ENCODE assay signal across 13 cellular contexts in genomic region chr1:216702170-216702569, GRCh38. TPM values are rescaled to one million over a fixed set of nuclear protein-coding genes. Genes with fewer than 3 reads are reported as not detected.
A peak's percentile ranks its signal among the peaks of the same experiment; 100 is the strongest.
DNase-seq lines count a peak whose midpoint lies in the region; ATAC-seq and TF ChIP-seq lines count a peak whose summit lies in the region.
"Had no signal": no experiment of that assay in that cellular context is flagged by ENCODE, and none has a peak within 500 bp of the region (broad histone marks: within the 10 kb centered on the region; RNA-seq: fewer than 3 reads in every experiment).

No MANE protein-coding gene starts in this region.

- H4K20me1 ChIP-seq in Karpas-422 (ENCODE audit: insufficient read depth, low read depth, low read length) = no peaks in the 10 kb centered on the region

- BruUV-seq in MCF 10A (replicated peaks; lab: Mats Ljungman, UMichigan) = no TSS peak

- H3K9me2 ChIP-seq in Karpas-422 (replicated peaks; ENCODE audit: insufficient read depth, low read length) = no peaks in the 10 kb centered on the region

- H3K79me2 ChIP-seq in Karpas-422 (ENCODE audit: low read length) = no peaks in the 10 kb centered on the region

- no peaks in the 10 kb centered on the region for H3K9me3 Mint-ChIP-seq in MCF 10A (ENCODE audit: unreplicated experiment)
- H3K9me3 Mint-ChIP-seq in WTC11 = no peaks in the 10 kb centered on the region
- H3K9me3 Mint-ChIP-seq: HFFc6 had no signal

- H3K9ac ChIP-seq in Karpas-422 (ENCODE audit: low read length) = no peak overlapping the region

- ATAC-seq in GM19324 (IDR thresholded peaks at IDR 0.05; ENCODE audit: low FRiP score, unreplicated experiment) (peak; percentile 69), HG02852 (IDR thresholded peaks at IDR 0.05; ENCODE audit: unreplicated experiment) (peak; percentile 81), WTC11 (no peak)
- ATAC-seq: gastrocnemius medialis; natural killer cell treated with Interleukin-12 subunit alpha and Interleukin-12 subunit beta and Interleukin-15 and Interleukin-18, amount 100 ng/mL, for 72 hours had no signal

- no peak overlapping the region for H3K4me2 ChIP-seq in Karpas-422 (ENCODE audit: low read depth, low read length, poor library complexity, severe bottlenecking)

- no peaks in the 10 kb centered on the region for H3K36me3 Mint-ChIP-seq in MCF 10A (ENCODE audit: insufficient read depth, unreplicated experiment)
- no peaks in the 10 kb centered on the region for H3K36me3 Mint-ChIP-seq in WTC11
- H3K36me3 Mint-ChIP-seq: natural killer cell treated with Interleukin-12 subunit alpha and Interleukin-12 subunit beta and Interleukin-15 and Interleukin-18, amount 100 ng/mL, for 72 hours had no signal

- peak; percentile 46 for DNase-seq in GM06990 (ENCODE audit: extremely low read depth, insufficient read length)
- peak; percentile 66 for DNase-seq in Karpas-422
- no peak for DNase-seq in RWPE1 (ENCODE audit: low spot score)
- no peak for DNase-seq in MCF 10A (ENCODE audit: unreplicated experiment)
- no peak for DNase-seq in WTC11 (ENCODE audit: low spot score)
- DNase-seq in NCI-H82 treated with DMSO at 0.1 percent for 48 hours (lab: John Stamatoyannopoulos, UW; ENCODE audit: unreplicated experiment) = no peak
- DNase-seq: adrenal gland, gastrocnemius medialis, HFFc6, Peyer's patch had no signal

- POLR2A ChIA-PET in RWPE1 (lab: Yijun Ruan, JAX; ENCODE audit: low non-redundant PET) = no interaction called here
- POLR2A ChIA-PET in MCF 10A (lab: Yijun Ruan, JAX) = no interaction called here
- POLR2A ChIA-PET in WTC11 (lab: Charles Lee) = no interaction called here

- no peak overlapping the region for H2AFZ ChIP-seq in Karpas-422 (ENCODE audit: low read length)

- H3K4me3 Mint-ChIP-seq in MCF 10A (ENCODE audit: unreplicated experiment) (no peak overlapping the region), WTC11 (no peak overlapping the region)
- H3K4me3 Mint-ChIP-seq: HFFc6; natural killer cell treated with Interleukin-12 subunit alpha and Interleukin-12 subunit beta and Interleukin-15 and Interleukin-18, amount 100 ng/mL, for 72 hours had no signal

- no peak for TF ChIP-seq CTCF in GM06990 (IDR thresholded peaks at IDR 0.05; ENCODE audit: insufficient read depth, low read length, poor library complexity, severe bottlenecking)
- no peak for TF ChIP-seq CTCF in RWPE1 (conservative IDR thresholded peaks at IDR 0.05; ENCODE audit: low read depth)
- TF ChIP-seq CTCF in MCF 10A (IDR thresholded peaks at IDR 0.05; ENCODE audit: unreplicated experiment) = no peak
- no peak for TF ChIP-seq CTCF in WTC11 (IDR thresholded peaks at IDR 0.05)

- no peaks in the 10 kb centered on the region for H3K27me3 ChIP-seq in GM06990 (replicated peaks; ENCODE audit: control insufficient read depth, insufficient read depth, low read length)
- no peaks in the 10 kb centered on the region for H3K27me3 ChIP-seq in Karpas-422 (ENCODE audit: low read length)
- H3K27me3 ChIP-seq: adrenal gland, gastrocnemius medialis, Peyer's patch had no signal

- CTCF ChIA-PET in RWPE1 (lab: Yijun Ruan, JAX) (no interaction called here), MCF 10A (lab: Yijun Ruan, JAX) (interaction anchor here (0.6 to 0.8 kb wide), 2 partner anchors 42 to 137 kb away, joined by 3 to 4 read pairs; no protein-coding TSS in a partner anchor), WTC11 (lab: Charles Lee) (no interaction called here)

- peaks cover 10% of the 10 kb centered on the region for H3K4me1 ChIP-seq in Karpas-422 (ENCODE audit: low read length)
- H3K4me1 ChIP-seq: adrenal gland, gastrocnemius medialis, Peyer's patch had no signal

- H3K9me3 ChIP-seq in Karpas-422 (ENCODE audit: low read length) = no peaks in the 10 kb centered on the region
- H3K9me3 ChIP-seq: adrenal gland, gastrocnemius medialis, Peyer's patch had no signal

- H3K27me3 Mint-ChIP-seq in MCF 10A (ENCODE audit: insufficient read depth, unreplicated experiment) (peaks cover 94% of the 10 kb centered on the region), WTC11 (ENCODE audit: low read depth) (no peaks in the 10 kb centered on the region)
- H3K27me3 Mint-ChIP-seq: natural killer cell treated with Interleukin-12 subunit alpha and Interleukin-12 subunit beta and Interleukin-15 and Interleukin-18, amount 100 ng/mL, for 72 hours had no signal

- H3K27ac Mint-ChIP-seq in MCF 10A (ENCODE audit: low read depth, unreplicated experiment) (no peak overlapping the region), WTC11 (no peak overlapping the region)
- H3K27ac Mint-ChIP-seq: HFFc6; natural killer cell treated with Interleukin-12 subunit alpha and Interleukin-12 subunit beta and Interleukin-15 and Interleukin-18, amount 100 ng/mL, for 72 hours had no signal

- H3K4me1 Mint-ChIP-seq in MCF 10A (ENCODE audit: insufficient read depth, unreplicated experiment) = no peaks in the 10 kb centered on the region
- peaks cover 24% of the 10 kb centered on the region for H3K4me1 Mint-ChIP-seq in WTC11

- intact Hi-C loops in MCF 10A (cut with micrococcal nuclease) = no loop called here

- H3K27ac ChIP-seq in Karpas-422 (ENCODE audit: low read length) = no peak overlapping the region
- no peak overlapping the region for H3K27ac ChIP-seq in RWPE1
- H3K27ac ChIP-seq: adrenal gland, gastrocnemius medialis, Peyer's patch had no signal

- H3K4me3 ChIP-seq in GM06990 (replicated peaks; ENCODE audit: low read depth, low read length) (no peak overlapping the region), Karpas-422 (ENCODE audit: low read length) (no peak overlapping the region)
- H3K4me3 ChIP-seq: adrenal gland, gastrocnemius medialis, Peyer's patch had no signal

- H3K36me3 ChIP-seq in GM06990 (ENCODE audit: control insufficient read depth, insufficient read depth, low read length) = no peaks in the 10 kb centered on the region
- no peaks in the 10 kb centered on the region for H3K36me3 ChIP-seq in Karpas-422 (ENCODE audit: insufficient read depth, low read length)
- H3K36me3 ChIP-seq: adrenal gland, gastrocnemius medialis, Peyer's patch had no signal

TF ChIP-seq in WTC11, 78 proteins besides CTCF, POLR2A, EP300 and RAD21:
- TF ChIP-seq NFYB (CRISPR knock-in tag; conservative IDR thresholded peaks at IDR 0.05; ENCODE audit: low read depth) = no peak
- TF ChIP-seq E2F4 (CRISPR knock-in tag; IDR thresholded peaks at IDR 0.05; ENCODE audit: borderline replicate concordance, low read depth) = no peak
- no peak for TF ChIP-seq RELA (CRISPR knock-in tag; IDR thresholded peaks at IDR 0.05; ENCODE audit: borderline replicate concordance)
- no peak for TF ChIP-seq CDX4 (CRISPR knock-in tag; IDR thresholded peaks at IDR 0.05; ENCODE audit: borderline replicate concordance)
- TF ChIP-seq MYBL2 (CRISPR knock-in tag; IDR thresholded peaks at IDR 0.05) = no peak

RNA-seq across cellular contexts. Expression of gene ESRRG, which starts 21.1 kb away (rescaled TPM):
- 0.15 TPM in 1 of 2 replicates, not detected in the other for total RNA-seq in Karpas-422 (2014; rRNA removed; shearing (Covaris generic); ENCODE audit: low replicate concordance)
- total RNA-seq in MCF 10A (2022) (0.44 TPM in 1 of 2 replicates, not detected in the other), WTC11 (2021) (1.8 to 2.3 TPM (median 2.2 TPM) in 3 replicates)
- total RNA-seq: natural killer cell treated with Interleukin-12 subunit alpha and Interleukin-12 subunit beta and Interleukin-15 and Interleukin-18, amount 100 ng/mL, for 72 hours had no signal

Comparison
In these comparisons a context has a peak if more than half of its experiments do, and no peak if none do; other contexts are left out.
1. DNase-seq: peak in GM06990 (single experiment) and Karpas-422 (single experiment); none in RWPE1 (single experiment), MCF 10A (single experiment), WTC11 (single experiment) and NCI-H82 treated with DMSO at 0.1 percent for 48 hours (single experiment).